ENCODE assay signal across 14 cellular contexts in the genomic region with DNA sequence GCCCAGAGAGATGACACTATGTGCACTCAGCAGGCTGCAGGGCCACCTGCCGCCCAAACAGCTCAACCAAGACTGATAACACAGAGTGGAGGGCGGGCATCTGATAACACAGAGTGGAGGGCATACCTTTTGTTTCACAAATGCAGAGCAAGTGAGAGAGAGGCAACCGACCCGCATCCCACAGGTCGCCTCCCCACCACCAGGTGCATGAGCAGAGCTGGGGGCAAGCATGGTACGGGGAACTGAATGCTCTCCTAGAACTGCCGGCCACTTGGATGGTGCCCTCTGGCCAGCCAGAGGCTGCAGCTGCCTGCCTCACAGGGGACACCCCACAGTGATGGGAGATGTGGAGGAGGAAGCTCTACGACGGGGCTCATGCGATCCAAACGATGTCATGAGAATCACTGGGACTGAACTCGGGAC. TPM values are rescaled to one million over a fixed set of nuclear protein-coding genes. Genes with fewer than 3 reads are reported as not detected.
DNase-seq lines count a peak whose midpoint lies in the region; ATAC-seq, FAIRE-seq and TF ChIP-seq lines count a peak whose summit lies in the region.
"Had no signal": no experiment of that assay in that cellular context is flagged by ENCODE, and none has a peak within 500 bp of the region (broad histone marks: within the 10 kb centered on the region; RNA-seq: fewer than 3 reads in every experiment).

No MANE protein-coding gene starts in this region.

- H3K4me3 ChIP-seq in kidney (ENCODE audit: low read length in 2 of 2), result no peak overlapping the region
- no peak overlapping the region for H3K4me3 ChIP-seq in upper lobe of right lung
- H3K4me3 ChIP-seq: GM23338 had no signal

- peaks cover 100% of the 10 kb centered on the region for H3K36me3 Mint-ChIP-seq in activated T-helper 17 cell treated with anti-CD3 and anti-CD28 coated beads, Interleukin-2, amount 50 U/mL, for 72 hours (ENCODE audit: low read depth)

- peaks cover 74 to 97% of the 10 kb centered on the region in 2 donors for H3K36me3 ChIP-seq in kidney (ENCODE audit: control insufficient read depth in 1 of 2, insufficient read depth in 2 of 2, low read length in 2 of 2)
- H3K36me3 ChIP-seq in upper lobe of right lung, result peaks cover 99% of the 10 kb centered on the region

- no peak overlapping the region for H3K9ac ChIP-seq in kidney (ENCODE audit: low read length in 2 of 2)

- DNase-seq in left cardiac atrium (peak; percentile 11), Right ventricle myocardium superior (no peak), kidney (peak; percentile 39), upper lobe of right lung (peak; percentile 54), SW 1271 (lab: John Stamatoyannopoulos, UW) (no peak), AG08395 (ENCODE audit: low spot score) (no peak), SHP77 treated with DMSO at 0.1 percent for 48 hours (lab: John Stamatoyannopoulos, UW) (no peak)
- DNase-seq: NCI-H1930, NCI-H446 treated with DMSO at 0.1 percent for 48 hours, NCI-H774, RPMI8226 had no signal

- intact Hi-C loops in left cardiac atrium (cut with DNase I), result no loop called here
- intact Hi-C loops in Right ventricle myocardium superior (cut with DNase I), result no loop called here
- intact Hi-C loops in kidney (cut with DNase I), result no loop called here
- intact Hi-C loops in upper lobe of right lung (cut with DNase I), result no loop called here

- ATAC-seq in left cardiac atrium (no peak), Right ventricle myocardium superior (ENCODE audit: poor library complexity) (no peak), upper lobe of right lung (no peak)
- ATAC-seq in activated T-helper 17 cell treated with anti-CD3 and anti-CD28 coated beads, Interleukin-2, amount 50 U/mL, for 72 hours (replicated peaks), result no peak
- ATAC-seq: GM23338 had no signal

- no peaks in the 10 kb centered on the region for H3K4me1 ChIP-seq in kidney (ENCODE audit: control insufficient read depth in 1 of 2, insufficient read depth in 1 of 2, low read depth in 1 of 2, low read length in 2 of 2)
- no peaks in the 10 kb centered on the region for H3K4me1 ChIP-seq in upper lobe of right lung

- H3K4me3 Mint-ChIP-seq in activated T-helper 17 cell treated with anti-CD3 and anti-CD28 coated beads, Interleukin-2, amount 50 U/mL, for 72 hours, result no peak overlapping the region
- H3K4me3 Mint-ChIP-seq: GM23338 had no signal

- no peaks in the 10 kb centered on the region for H3K27me3 ChIP-seq in upper lobe of right lung

- TF ChIP-seq CTCF in kidney (IDR thresholded peaks at IDR 0.05; ENCODE audit: borderline replicate concordance, extremely low read depth, insufficient read depth) (no peak), upper lobe of right lung (IDR thresholded peaks at IDR 0.05) (no peak)

- peaks cover 4% of the 10 kb centered on the region for H3K4me1 Mint-ChIP-seq in activated T-helper 17 cell treated with anti-CD3 and anti-CD28 coated beads, Interleukin-2, amount 50 U/mL, for 72 hours
- H3K4me1 Mint-ChIP-seq: GM23338 had no signal

- H3K27ac ChIP-seq in kidney (ENCODE audit: low read depth in 2 of 2, low read length in 2 of 2) (no peak overlapping the region), upper lobe of right lung (no peak overlapping the region)
- H3K27ac ChIP-seq: C4-2B had no signal

- peak overlapping the region; percentile 18 for H3K27ac Mint-ChIP-seq in activated T-helper 17 cell treated with anti-CD3 and anti-CD28 coated beads, Interleukin-2, amount 50 U/mL, for 72 hours
- H3K27ac Mint-ChIP-seq: GM23338 had no signal

- FAIRE-seq in kidney (lab: Jason Lieb, UNC), result no peak

- no peaks in the 10 kb centered on the region for H3K9me3 ChIP-seq in kidney (ENCODE audit: control insufficient read depth in 1 of 2, low read length in 2 of 2)
- no peaks in the 10 kb centered on the region for H3K9me3 ChIP-seq in upper lobe of right lung

- no peaks in the 10 kb centered on the region for H3K9me3 Mint-ChIP-seq in activated T-helper 17 cell treated with anti-CD3 and anti-CD28 coated beads, Interleukin-2, amount 50 U/mL, for 72 hours
- H3K9me3 Mint-ChIP-seq: GM23338 had no signal

- H3K27me3 Mint-ChIP-seq in activated T-helper 17 cell treated with anti-CD3 and anti-CD28 coated beads, Interleukin-2, amount 50 U/mL, for 72 hours, result no peaks in the 10 kb centered on the region

RNA-seq across cellular contexts. Expression of a gene that starts 49.5 kb away (rescaled TPM):
- total RNA-seq in left cardiac atrium (1 to 10 TPM; 1.2 to 1.8 TPM), Right ventricle myocardium superior (0.35 TPM), kidney (1.9 TPM), upper lobe of right lung (2.1 TPM)
- 10 to 100 TPM in 1 of 2 donors, 1 to 10 TPM in 1; 1.6 to 12.8 TPM for total RNA-seq in activated T-helper 17 cell treated with anti-CD3 and anti-CD28 coated beads, Interleukin-2, amount 50 U/mL, for 72 hours
- 1.1 TPM for polyA plus RNA-seq in kidney (ENCODE audit: insufficient read depth, low read depth, low replicate concordance)

Comparison
In these comparisons a context has a peak if more than half of its experiments do, and no peak if none do; other contexts are left out.
1. DNase-seq: peak in left cardiac atrium (single experiment), kidney (single experiment) and upper lobe of right lung (single experiment); none in Right ventricle myocardium superior (single experiment), SW 1271 (0 of 2), AG08395 (single experiment) and SHP77 treated with DMSO at 0.1 percent for 48 hours (single experiment).